ENCODE assay signal across 23 cellular contexts in the genomic region with DNA sequence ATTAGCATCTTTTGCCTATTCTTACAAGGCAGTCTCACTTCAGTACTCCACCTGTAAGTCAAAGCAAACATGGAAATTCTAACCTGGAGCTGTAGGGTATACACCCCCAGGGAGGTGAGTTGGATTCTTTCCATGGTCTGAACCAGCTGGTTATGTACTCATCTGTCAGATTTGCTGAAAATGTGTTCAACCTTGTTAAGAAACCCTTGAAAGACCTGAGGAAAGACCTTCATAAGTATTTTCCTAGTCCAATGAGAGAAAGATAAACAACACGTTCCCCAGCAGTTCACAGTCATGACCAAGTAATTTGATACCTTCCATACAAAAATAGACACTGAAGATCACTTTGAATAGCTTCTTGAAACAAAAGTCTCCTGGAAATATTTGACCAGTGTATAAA. TPM values are rescaled to one million over a fixed set of nuclear protein-coding genes. Genes with fewer than 3 reads are reported as not detected.
DNase-seq lines count a peak whose midpoint lies in the region; ATAC-seq and TF ChIP-seq lines count a peak whose summit lies in the region.
"Had no signal": no experiment of that assay in that cellular context is flagged by ENCODE, and none has a peak within 500 bp of the region (broad histone marks: within the 10 kb centered on the region; RNA-seq: fewer than 3 reads in every experiment).

No MANE protein-coding gene starts in this region.

- no TSS peak for BruUV-seq in PC-9 (replicated peaks; lab: Mats Ljungman, UMichigan)

- peak; percentile 81 for DNase-seq in NCI-H128 (lab: John Stamatoyannopoulos, UW; ENCODE audit: unreplicated experiment)
- DNase-seq in NCI-H2171 (lab: John Stamatoyannopoulos, UW), result peak; percentile 91
- DNase-seq in PC-9, result peak; percentile 14 to 51
- peak; percentile 1 for DNase-seq in smooth muscle cell of the brain vasculature (ENCODE audit: low read depth, low spot score)
- DNase-seq in HEK293T (ENCODE audit: extremely low spot score), result no peak
- DNase-seq: activated CD4-positive, alpha-beta T cell treated with anti-CD3 and anti-CD28 coated beads, Interleukin-2, amount 10 ng/mL, durations not matched to agents 7 days and 5 days; activated CD8-positive, alpha-beta memory T cell treated with anti-CD3 and anti-CD28 coated beads, Interleukin-2, amount 50 U/mL, for 48 hours; activated gamma-delta T cell; AML-193; Caco-2; caudate nucleus; immature natural killer cell; mammary epithelial cell; naive B cell; NCI-H1048; posterior cingulate gyrus; stimulated activated CD4-positive, alpha-beta T cell treated with anti-CD3 and anti-CD28 coated beads, Interleukin-2, amount 100 ng/mL, for 48 hours; SW 1271 had no signal

- no peaks in the 10 kb centered on the region for H3K36me3 ChIP-seq in PC-9 (ENCODE audit: low read depth)

- no peak overlapping the region for H3K4me2 ChIP-seq in PC-9
- H3K4me2 ChIP-seq: KMS-11 had no signal

- POLR2A ChIA-PET in PC-9 (lab: Charles Lee; ENCODE audit: unreplicated experiment), result no interaction called here
- POLR2A ChIA-PET in HEK293T (lab: Yijun Ruan, JAX), result no interaction called here

- no peaks in the 10 kb centered on the region for H3K79me2 ChIP-seq in PC-9 (ENCODE audit: low read depth)

- intact Hi-C loops in PC-9 (cut with micrococcal nuclease; ENCODE audit: unreplicated experiment), result no loop called here

- H3K4me1 ChIP-seq in PC-9 (replicated peaks; ENCODE audit: insufficient read depth), result no peaks in the 10 kb centered on the region
- H3K4me1 ChIP-seq: Caco-2 had no signal

- H3K9me3 ChIP-seq in PC-9 (ENCODE audit: insufficient read depth, low read depth), result no peaks in the 10 kb centered on the region
- H3K9me3 ChIP-seq: Caco-2 had no signal

- TF ChIP-seq CTCF in PC-9 (conservative IDR thresholded peaks at IDR 0.05), result no peak

- no peak overlapping the region for H3K27ac ChIP-seq in PC-9
- H3K27ac ChIP-seq: KMS-11 had no signal

- H4K20me1 ChIP-seq in PC-9 (ENCODE audit: insufficient read depth), result no peaks in the 10 kb centered on the region

- no peak overlapping the region for H3K4me3 ChIP-seq in PC-9

- H3F3A ChIP-seq in PC-9 (ENCODE audit: insufficient read depth, low read depth), result no peaks in the 10 kb centered on the region

- no peaks in the 10 kb centered on the region for H3K9me2 ChIP-seq in PC-9 (ENCODE audit: insufficient read depth)

- no peak overlapping the region for H2AFZ ChIP-seq in PC-9

- CTCF ChIA-PET in PC-9 (lab: Charles Lee), result no interaction called here
- CTCF ChIA-PET in HEK293T (lab: Yijun Ruan, JAX), result no interaction called here

- no peak for ATAC-seq in GM18519 (IDR thresholded peaks at IDR 0.05; ENCODE audit: low FRiP score, unreplicated experiment)
- ATAC-seq in HG03460 (IDR thresholded peaks at IDR 0.05; ENCODE audit: unreplicated experiment), result no peak
- ATAC-seq: HCT116 had no signal

- no peaks in the 10 kb centered on the region for H3K27me3 ChIP-seq in PC-9 (ENCODE audit: insufficient read depth, low read depth)

TF ChIP-seq in HEK293T, 16 proteins besides CTCF, POLR2A, EP300 and RAD21:
- TF ChIP-seq ZNF384 (IDR thresholded peaks at IDR 0.05), result no peak
- TF ChIP-seq TARDBP (IDR thresholded peaks at IDR 0.05), result no peak
- no peak for TF ChIP-seq SUZ12 (IDR thresholded peaks at IDR 0.05)
- TF ChIP-seq SP1 (IDR thresholded peaks at IDR 0.05), result no peak
- no peak for TF ChIP-seq HDGF (IDR thresholded peaks at IDR 0.05; ENCODE audit: borderline replicate concordance)
- TF ChIP-seq LEF1 (IDR thresholded peaks at IDR 0.05; ENCODE audit: borderline replicate concordance), result no peak
- TF ChIP-seq FOXA1 (IDR thresholded peaks at IDR 0.05), result no peak
- no peak for TF ChIP-seq L3MBTL2 (conservative IDR thresholded peaks at IDR 0.05)
- TF ChIP-seq, protein P1, sequence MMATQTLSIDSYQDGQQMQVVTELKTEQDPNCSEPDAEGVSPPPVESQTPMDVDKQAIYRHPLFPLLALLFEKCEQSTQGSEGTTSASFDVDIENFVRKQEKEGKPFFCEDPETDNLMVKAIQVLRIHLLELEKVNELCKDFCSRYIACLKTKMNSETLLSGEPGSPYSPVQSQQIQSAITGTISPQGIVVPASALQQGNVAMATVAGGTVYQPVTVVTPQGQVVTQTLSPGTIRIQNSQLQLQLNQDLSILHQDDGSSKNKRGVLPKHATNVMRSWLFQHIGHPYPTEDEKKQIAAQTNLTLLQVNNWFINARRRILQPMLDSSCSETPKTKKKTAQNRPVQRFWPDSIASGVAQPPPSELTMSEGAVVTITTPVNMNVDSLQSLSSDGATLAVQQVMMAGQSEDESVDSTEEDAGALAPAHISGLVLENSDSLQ (IDR thresholded peaks at IDR 0.05), result no peak
- TF ChIP-seq NFRKB (IDR thresholded peaks at IDR 0.05), result no peak
- TF ChIP-seq FOXK2 (IDR thresholded peaks at IDR 0.05), result no peak
- no peak for TF ChIP-seq CTBP1 (IDR thresholded peaks at IDR 0.05; ENCODE audit: borderline replicate concordance)
- TF ChIP-seq BHLHE40 (IDR thresholded peaks at IDR 0.05; ENCODE audit: borderline replicate concordance), result no peak
- TF ChIP-seq ELF4 (IDR thresholded peaks at IDR 0.05), result no peak
- no peak for TF ChIP-seq FOXM1 (IDR thresholded peaks at IDR 0.05; ENCODE audit: borderline replicate concordance)

RNA-seq across cellular contexts. Expression of gene ID4, which starts 42.5 kb away (rescaled TPM):
- total RNA-seq in PC-9 (2021), result 4.4 and 5.9 TPM in 2 replicates
- total RNA-seq: activated CD4-positive, alpha-beta T cell treated with anti-CD3 and anti-CD28 coated beads, Interleukin-2, amount 10 ng/mL, durations not matched to agents 7 days and 5 days; Caco-2; HT-29 had no signal
